In the genomic region with DNA sequence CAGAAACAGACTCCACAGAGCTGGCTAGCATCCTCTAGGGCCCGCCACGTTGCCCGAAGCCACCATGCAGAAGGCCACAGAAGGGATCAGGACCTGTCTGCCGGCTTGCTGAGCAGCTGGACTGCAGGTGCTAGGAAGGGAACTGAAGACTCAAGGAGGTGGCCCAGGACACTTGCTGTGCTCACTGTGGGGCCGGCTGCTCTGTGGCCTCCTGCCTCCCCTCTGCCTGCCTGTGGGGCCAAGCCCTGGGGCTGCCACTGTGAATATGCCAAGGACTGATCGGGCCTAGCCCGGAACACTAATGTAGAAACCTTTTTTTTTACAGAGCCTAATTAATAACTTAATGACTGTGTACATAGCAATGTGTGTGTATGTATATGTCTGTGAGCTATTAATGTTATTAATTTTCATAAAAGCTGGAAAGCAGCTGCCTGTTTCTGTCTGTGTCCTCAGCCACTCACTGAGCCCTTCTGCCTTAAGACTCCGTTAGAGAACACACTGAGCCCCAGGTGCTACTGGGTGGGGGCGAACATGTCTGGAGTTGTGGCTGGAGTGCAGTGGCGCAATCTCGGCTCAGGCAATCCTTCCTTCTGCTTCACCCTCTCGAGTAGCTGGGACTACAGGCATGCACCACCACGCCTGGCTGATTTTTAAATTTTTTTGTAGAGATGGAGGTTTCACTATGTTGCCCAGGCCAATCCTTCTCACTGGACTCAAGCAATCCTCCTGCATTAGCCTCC, we compare ENCODE assay signal across 1 cellular context.
TF ChIP-seq lines count a peak whose summit lies in the region.

No MANE protein-coding gene starts in this region.

TF ChIP-seq in H1, 55 proteins besides CTCF, POLR2A, EP300 and RAD21:
- TF ChIP-seq HDAC2 (IDR thresholded peaks at IDR 0.05; ENCODE audit: borderline replicate concordance in 1 of 2, low read depth in 2 of 2, low read length in 2 of 2) (no peak), BACH1 (IDR thresholded peaks at IDR 0.05; ENCODE audit: low read length) (no peak), SP4 (IDR thresholded peaks at IDR 0.05; ENCODE audit: low read length) (no peak), SIRT6 (IDR thresholded peaks at IDR 0.05; ENCODE audit: low read length) (no peak), SAP30 (IDR thresholded peaks at IDR 0.05; ENCODE audit: insufficient read depth, insufficient replicate concordance, low read length) (no peak), CREB1 (IDR thresholded peaks at IDR 0.05) (no peak), ASH2L (IDR thresholded peaks at IDR 0.05; ENCODE audit: low read length) (no peak), CTBP2 (IDR thresholded peaks at IDR 0.05; ENCODE audit: borderline replicate concordance, insufficient read depth, insufficient read length, low read length) (no peak), SUZ12 (IDR thresholded peaks at IDR 0.05; ENCODE audit: low read length) (no peak), ZNF274 (IDR thresholded peaks at IDR 0.05; ENCODE audit: borderline replicate concordance, extremely low read depth, low read length) (no peak)
- TF ChIP-seq, protein P1, sequence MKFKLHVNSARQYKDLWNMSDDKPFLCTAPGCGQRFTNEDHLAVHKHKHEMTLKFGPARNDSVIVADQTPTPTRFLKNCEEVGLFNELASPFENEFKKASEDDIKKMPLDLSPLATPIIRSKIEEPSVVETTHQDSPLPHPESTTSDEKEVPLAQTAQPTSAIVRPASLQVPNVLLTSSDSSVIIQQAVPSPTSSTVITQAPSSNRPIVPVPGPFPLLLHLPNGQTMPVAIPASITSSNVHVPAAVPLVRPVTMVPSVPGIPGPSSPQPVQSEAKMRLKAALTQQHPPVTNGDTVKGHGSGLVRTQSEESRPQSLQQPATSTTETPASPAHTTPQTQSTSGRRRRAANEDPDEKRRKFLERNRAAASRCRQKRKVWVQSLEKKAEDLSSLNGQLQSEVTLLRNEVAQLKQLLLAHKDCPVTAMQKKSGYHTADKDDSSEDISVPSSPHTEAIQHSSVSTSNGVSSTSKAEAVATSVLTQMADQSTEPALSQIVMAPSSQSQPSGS (IDR thresholded peaks at IDR 0.05; ENCODE audit: low read length) = no peak
